Comparison of ENCODE assay signal across 23 cellular contexts in genomic region chr3:150419076-150419868, GRCh38. TPM values are rescaled to one million over a fixed set of nuclear protein-coding genes. Genes with fewer than 3 reads are reported as not detected.
A peak's percentile ranks its signal among the peaks of the same experiment; 100 is the strongest.
DNase-seq lines count a peak whose midpoint lies in the region; ATAC-seq, FAIRE-seq and TF ChIP-seq lines count a peak whose summit lies in the region.
"Had no signal": no experiment of that assay in that cellular context is flagged by ENCODE, and none has a peak within 500 bp of the region (broad histone marks: within the 10 kb centered on the region; RNA-seq: fewer than 3 reads in every experiment).

No MANE protein-coding gene starts in this region.

- H3K9me3 Mint-ChIP-seq in activated T-helper 17 cell treated with anti-CD3 and anti-CD28 coated beads, Interleukin-2, amount 50 U/mL, for 72 hours = no peaks in the 10 kb centered on the region
- no peaks in the 10 kb centered on the region for H3K9me3 Mint-ChIP-seq in type B pancreatic cell
- no peaks in the 10 kb centered on the region for H3K9me3 Mint-ChIP-seq in activated T-cell treated with anti-CD3 and anti-CD28 coated beads, Interleukin-2, amount 50 U/mL, for 72 hours
- H3K9me3 Mint-ChIP-seq: activated naive CD4-positive, alpha-beta T cell treated with anti-CD3 and anti-CD28 coated beads, Interleukin-2, amount 50 U/mL, for 72 hours; stimulated activated effector memory CD8-positive, alpha-beta T cell treated with anti-CD3 and anti-CD28 coated beads, Interleukin-12 subunit alpha, Interleukin-12 subunit beta, amount 100 ng/mL, for 72 hours had no signal

- H3K4me3 Mint-ChIP-seq in activated T-helper 17 cell treated with anti-CD3 and anti-CD28 coated beads, Interleukin-2, amount 50 U/mL, for 72 hours = no peak overlapping the region
- peak overlapping the region; percentile 80 for H3K4me3 Mint-ChIP-seq in type B pancreatic cell
- H3K4me3 Mint-ChIP-seq in activated T-cell treated with anti-CD3 and anti-CD28 coated beads, Interleukin-2, amount 50 U/mL, for 72 hours = peak overlapping the region in 1 of 2 donors; percentile 21
- H3K4me3 Mint-ChIP-seq: stimulated activated effector memory CD8-positive, alpha-beta T cell treated with anti-CD3 and anti-CD28 coated beads, Interleukin-12 subunit alpha, Interleukin-12 subunit beta, amount 100 ng/mL, for 72 hours had no signal

- ATAC-seq in Right ventricle myocardium superior (ENCODE audit: poor library complexity) (peak; percentile 19), Right ventricle myocardium inferior (no peak)
- ATAC-seq in activated T-helper 17 cell treated with anti-CD3 and anti-CD28 coated beads, Interleukin-2, amount 50 U/mL, for 72 hours (replicated peaks) = no peak
- ATAC-seq in activated T-cell treated with anti-CD3 and anti-CD28 coated beads, Interleukin-2, amount 50 U/mL, for 72 hours (replicated peaks in 1 of 2) = no peak
- ATAC-seq: activated naive CD4-positive, alpha-beta T cell treated with anti-CD3 and anti-CD28 coated beads, Interleukin-2, amount 50 U/mL, for 72 hours; body of pancreas; right cardiac atrium; stimulated activated effector memory CD8-positive, alpha-beta T cell treated with anti-CD3 and anti-CD28 coated beads, Interleukin-12 subunit alpha, Interleukin-12 subunit beta, amount 100 ng/mL, for 72 hours had no signal

- H3K4me3 ChIP-seq in kidney (ENCODE audit: low read length in 2 of 2) = peak overlapping the region in 1 of 2 donors; percentile 26
- H3K4me3 ChIP-seq: BLaER1, body of pancreas had no signal

- no peaks in the 10 kb centered on the region for H3K36me3 ChIP-seq in kidney (ENCODE audit: control insufficient read depth in 1 of 2, insufficient read depth in 2 of 2, low read length in 2 of 2)

- H3K9me3 ChIP-seq in kidney (ENCODE audit: control insufficient read depth in 1 of 2, low read length in 2 of 2) = no peaks in the 10 kb centered on the region
- H3K9me3 ChIP-seq: BLaER1, body of pancreas had no signal

- H3K36me3 Mint-ChIP-seq in activated T-helper 17 cell treated with anti-CD3 and anti-CD28 coated beads, Interleukin-2, amount 50 U/mL, for 72 hours (ENCODE audit: low read depth) = peaks cover 55% of the 10 kb centered on the region
- peaks cover 49% of the 10 kb centered on the region for H3K36me3 Mint-ChIP-seq in type B pancreatic cell
- peaks cover 0 to 4% of the 10 kb centered on the region in 2 donors for H3K36me3 Mint-ChIP-seq in activated T-cell treated with anti-CD3 and anti-CD28 coated beads, Interleukin-2, amount 50 U/mL, for 72 hours (ENCODE audit: insufficient read depth in 2 of 2)
- H3K36me3 Mint-ChIP-seq: activated naive CD4-positive, alpha-beta T cell treated with anti-CD3 and anti-CD28 coated beads, Interleukin-2, amount 50 U/mL, for 72 hours had no signal

- intact Hi-C loops in Right ventricle myocardium superior (cut with DNase I) (no loop called here), Right ventricle myocardium inferior (cut with DNase I) (loop anchor here (10.0 kb wide), 1 partner anchor 164 kb away; no protein-coding TSS in a partner anchor), kidney (cut with DNase I) (loop anchor here (10.0 kb wide), 1 partner anchor 76 kb away; no protein-coding TSS in a partner anchor)

- in situ Hi-C loops in ACHN (cut with HindIII; ENCODE audit: low pct_ligation_motif_present, low pct_unique_long_range_greater_than_20kb, low sequenced_read_pairs) = no loop called here

- peaks cover 45% of the 10 kb centered on the region for H3K4me1 Mint-ChIP-seq in activated T-helper 17 cell treated with anti-CD3 and anti-CD28 coated beads, Interleukin-2, amount 50 U/mL, for 72 hours
- peaks cover 64% of the 10 kb centered on the region for H3K4me1 Mint-ChIP-seq in type B pancreatic cell (ENCODE audit: unreplicated experiment)
- H3K4me1 Mint-ChIP-seq in activated T-cell treated with anti-CD3 and anti-CD28 coated beads, Interleukin-2, amount 50 U/mL, for 72 hours (ENCODE audit: low read depth) = peaks cover 48% of the 10 kb centered on the region

- DNase-seq in Right ventricle myocardium superior (no peak), Right ventricle myocardium inferior (ENCODE audit: missing footprints) (no peak), kidney (no peak), type B pancreatic cell (ENCODE audit: extremely low spot score, unreplicated experiment) (no peak), cerebellar cortex (ENCODE audit: low spot score) (no peak), ACHN (no peak)
- DNase-seq in activated T-cell treated with anti-CD3 and anti-CD28 coated beads, Interleukin-2, amount 50 U/mL, for 72 hours = no peak
- DNase-seq: activated CD4-positive, CD25-positive, alpha-beta regulatory T cell treated with anti-CD3 and anti-CD28 coated beads, Interleukin-2, amount 50 U/mL, for 72 hours; activated T-cell treated with anti-CD3 and anti-CD28 coated beads, Interleukin-2, amount 50 U/mL, for 48 hours; body of pancreas; cortex of kidney; GDM1; KBM-7; NCI-H1930; NCI-H446; occipital lobe; right cardiac atrium had no signal

- no peaks in the 10 kb centered on the region for H3K27me3 Mint-ChIP-seq in activated T-helper 17 cell treated with anti-CD3 and anti-CD28 coated beads, Interleukin-2, amount 50 U/mL, for 72 hours
- no peaks in the 10 kb centered on the region for H3K27me3 Mint-ChIP-seq in type B pancreatic cell
- H3K27me3 Mint-ChIP-seq in activated T-cell treated with anti-CD3 and anti-CD28 coated beads, Interleukin-2, amount 50 U/mL, for 72 hours (ENCODE audit: low read depth) = no peaks in the 10 kb centered on the region

- H3K4me1 ChIP-seq in kidney (ENCODE audit: control insufficient read depth in 1 of 2, insufficient read depth in 1 of 2, low read depth in 1 of 2, low read length in 2 of 2) = peaks cover 6 to 18% of the 10 kb centered on the region in 2 donors

- TF ChIP-seq CTCF in kidney (IDR thresholded peaks at IDR 0.05; ENCODE audit: borderline replicate concordance, extremely low read depth, insufficient read depth) = no peak
- no peak for TF ChIP-seq CTCF in type B pancreatic cell (conservative IDR thresholded peaks at IDR 0.05)

- H3K9ac ChIP-seq in kidney (ENCODE audit: low read length in 2 of 2) = no peak overlapping the region
- H3K9ac ChIP-seq: BLaER1 had no signal

- FAIRE-seq in kidney (lab: Jason Lieb, UNC) = no peak
- FAIRE-seq: endometrium had no signal

- H3K27ac Mint-ChIP-seq in activated T-helper 17 cell treated with anti-CD3 and anti-CD28 coated beads, Interleukin-2, amount 50 U/mL, for 72 hours = peak overlapping the region; percentile 8
- H3K27ac Mint-ChIP-seq in type B pancreatic cell = peak overlapping the region; percentile 67
- no peak overlapping the region for H3K27ac Mint-ChIP-seq in activated T-cell treated with anti-CD3 and anti-CD28 coated beads, Interleukin-2, amount 50 U/mL, for 72 hours
- H3K27ac Mint-ChIP-seq: activated naive CD4-positive, alpha-beta T cell treated with anti-CD3 and anti-CD28 coated beads, Interleukin-2, amount 50 U/mL, for 72 hours had no signal

- peak overlapping the region; percentile 7 to 33 for H3K27ac ChIP-seq in kidney (ENCODE audit: low read depth in 2 of 2, low read length in 2 of 2)
- H3K27ac ChIP-seq: BLaER1, body of pancreas, RWPE1 had no signal

RNA-seq across cellular contexts. Expression of gene TSC22D2, which starts 11.2 kb away (rescaled TPM):
- total RNA-seq in Right ventricle myocardium superior (15.9 TPM), Right ventricle myocardium inferior (19.8 TPM), kidney (25.3 TPM), type B pancreatic cell (ENCODE audit: low replicate concordance) (64.4 and 106 TPM in 2 replicates)
- total RNA-seq in activated T-helper 17 cell treated with anti-CD3 and anti-CD28 coated beads, Interleukin-2, amount 50 U/mL, for 72 hours = 10 to 100 TPM; 13.9 to 14.6 TPM
- polyA plus RNA-seq in kidney (ENCODE audit: insufficient read depth, low read depth, low replicate concordance) = 13.4 TPM
- total RNA-seq in activated T-cell treated with anti-CD3 and anti-CD28 coated beads, Interleukin-2, amount 50 U/mL, for 72 hours = 10 to 100 TPM; 20.2 to 20.9 TPM
